In the genomic region with DNA sequence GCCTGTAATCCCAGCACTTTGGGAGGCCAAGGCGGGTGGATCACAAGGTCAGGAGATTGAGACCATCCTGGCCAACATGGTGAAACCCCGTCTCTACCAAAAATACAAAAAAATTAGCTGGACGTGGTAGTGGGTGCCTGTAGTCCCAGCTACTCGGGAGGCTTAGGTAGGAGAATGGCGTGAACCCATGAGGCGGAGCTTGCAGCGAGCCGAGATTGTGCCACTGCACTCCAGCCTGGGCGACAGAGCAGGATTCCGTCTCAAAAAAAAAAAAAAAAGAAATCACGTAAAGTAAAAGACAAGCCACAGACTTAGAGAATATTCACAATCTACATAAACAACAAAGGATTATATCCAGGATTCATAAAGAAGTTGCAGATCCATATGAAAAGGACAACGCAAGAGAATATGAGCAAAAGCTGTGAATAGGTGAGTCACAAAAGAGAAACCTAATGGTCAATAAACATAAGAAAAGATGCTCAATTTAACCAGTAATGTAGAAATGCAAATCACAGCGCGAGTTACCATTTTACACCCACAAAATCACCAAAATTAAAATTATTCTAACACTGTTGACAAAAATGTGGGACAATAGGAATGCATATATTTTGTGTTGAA, we compare ENCODE assay signal across 9 cellular contexts. TPM values are rescaled to one million over a fixed set of nuclear protein-coding genes. Genes with fewer than 3 reads are reported as not detected.
DNase-seq lines count a peak whose midpoint lies in the region; ATAC-seq, FAIRE-seq and TF ChIP-seq lines count a peak whose summit lies in the region.
"Not testable (repeated sequence)": the region's sequence is repeated elsewhere in the genome, so short reads cannot be mapped to it uniquely, and the experiment has no call there.
"Had no signal": no experiment of that assay in that cellular context is flagged by ENCODE, and none has a peak within 500 bp of the region (broad histone marks: within the 10 kb centered on the region; RNA-seq: fewer than 3 reads in every experiment).

No MANE protein-coding gene starts in this region.

- not testable (repeated sequence) for H3K9me2 ChIP-seq in GM23338 (ENCODE audit: insufficient read depth)

- H3K27ac Mint-ChIP-seq in GM23338 (peak overlapping the region; percentile 68), WTC11 (peak overlapping the region; percentile 71; the same call in 1 of the 2 replicates)

- H4K5ac ChIP-seq in H1 (ENCODE audit: insufficient read length, low read depth, low read length), result not testable (repeated sequence)

- H2AK5ac ChIP-seq in H1 (ENCODE audit: low read depth, low read length), result not testable (repeated sequence)

- not testable (repeated sequence) for H3K79me2 ChIP-seq in GM23338 (replicated peaks; ENCODE audit: insufficient read depth); H1 (ENCODE audit: control insufficient read depth in 1 of 2, insufficient read depth in 2 of 2, low read length in 2 of 2)

- not testable (repeated sequence) for H3K4ac ChIP-seq in H1 (replicated peaks; ENCODE audit: insufficient read length, low read depth, low read length)

- H3K23ac ChIP-seq in H1 (ENCODE audit: insufficient read length), result not testable (repeated sequence)

- H3K18ac ChIP-seq in H1 (ENCODE audit: extremely low read depth, low read length), result not testable (repeated sequence)

- H3K9me3 ChIP-seq in HAP-1; HUES6 (ENCODE audit: control insufficient read depth, insufficient read depth, low read depth, low read length); H1 (ENCODE audit: insufficient read depth in 2 of 2, low read depth in 1 of 2, low read length in 1 of 2); iPS-20b (ENCODE audit: insufficient read depth, low read depth, low read length); testis: not testable (repeated sequence)

- TF ChIP-seq EP300 in H1 (IDR thresholded peaks at IDR 0.05; ENCODE audit: borderline replicate concordance in 1 of 2, low read depth in 2 of 2, low read length in 2 of 2), result not testable (repeated sequence)

- not testable (repeated sequence) for H2AFZ ChIP-seq in GM23338; H1 (ENCODE audit: low read length)

- H4K20me1 ChIP-seq in GM23338 (replicated peaks; ENCODE audit: insufficient read depth); H1 (replicated peaks in 1 of 2; ENCODE audit: control insufficient read depth in 1 of 2, insufficient read depth in 2 of 2, low read length in 2 of 2): not testable (repeated sequence)

- H3K36me3 Mint-ChIP-seq in GM23338 (ENCODE audit: low read depth); WTC11: not testable (repeated sequence)

- in situ Hi-C loops in HAP-1 (cut with MboI; ENCODE audit: low sequenced_read_pairs), result not testable (repeated sequence)

- not testable (repeated sequence) for TF ChIP-seq RAD21 in H1 (IDR thresholded peaks at IDR 0.05 in 1 of 2, conservative IDR thresholded peaks at IDR 0.05 in 1 of 2; ENCODE audit: low read depth in 2 of 2, low read length in 2 of 2)

- not testable (repeated sequence) for H4K8ac ChIP-seq in H1 (ENCODE audit: extremely low read depth, insufficient read depth, low read length)

- H3K9me3 Mint-ChIP-seq in GM23338, WTC11: not testable (repeated sequence)

- not testable (repeated sequence) for H2BK20ac ChIP-seq in H1 (ENCODE audit: low read length)

- FAIRE-seq in H1 (lab: Jason Lieb, UNC), result not testable (repeated sequence)

- not testable (repeated sequence) for H3K79me1 ChIP-seq in H1 (ENCODE audit: low read depth, low read length)

- TF ChIP-seq POLR2A in H1 (IDR thresholded peaks at IDR 0.05; ENCODE audit: control extremely low read depth in 1 of 2, low read depth in 2 of 2, low read length in 2 of 2); testis (IDR thresholded peaks at IDR 0.05): not testable (repeated sequence)

- not testable (repeated sequence) for H3K27ac ChIP-seq in GM23338 (ENCODE audit: low read depth); H1 (ENCODE audit: low read depth, low read length); iPS-20b (ENCODE audit: low read length); testis
- H3K27ac ChIP-seq in HUES6 (ENCODE audit: low read depth, low read length), result peak overlapping the region; percentile 74

- not testable (repeated sequence) for H3K9ac ChIP-seq in HUES6 (ENCODE audit: low read length); H1 (replicated peaks in 1 of 4; ENCODE audit: extremely low read depth in 1 of 4, low read depth in 3 of 4, low read length in 3 of 4)
- H3K9ac ChIP-seq in iPS-20b (ENCODE audit: low read depth, low read length), result peak overlapping the region; percentile 14; the same call in 1 of the 2 replicates

- H2BK15ac ChIP-seq in H1 (ENCODE audit: low read length), result not testable (repeated sequence)

- H4K91ac ChIP-seq in H1 (replicated peaks; ENCODE audit: insufficient read length, low read length), result not testable (repeated sequence)

- intact Hi-C loops in cardiac septum (cut with DNase I); testis (cut with DNase I; ENCODE audit: low total_unique reads): not testable (repeated sequence)

- H3K27me3 ChIP-seq in GM23338 (ENCODE audit: insufficient read depth); HAP-1 (ENCODE audit: low read depth); HUES6 (ENCODE audit: control insufficient read depth, insufficient read depth, low read length); H1 (replicated peaks in 1 of 4; ENCODE audit: control insufficient read depth in 3 of 4, extremely low read depth in 1 of 4, insufficient read depth in 3 of 4, low read length in 3 of 4); iPS-20b (ENCODE audit: insufficient read depth, low read length); testis: not testable (repeated sequence)

- H3K23me2 ChIP-seq in H1 (ENCODE audit: low read depth, low read length), result not testable (repeated sequence)

- H3K27me3 Mint-ChIP-seq in GM23338 (ENCODE audit: insufficient read depth, low read depth, poor library complexity), result not testable (repeated sequence)
- peaks cover 27% of the 10 kb centered on the region for H3K27me3 Mint-ChIP-seq in WTC11 (ENCODE audit: low read depth)

- H3K4me1 ChIP-seq in GM23338 (ENCODE audit: insufficient read depth) (peaks cover 20% of the 10 kb centered on the region), HAP-1 (peaks cover 16% of the 10 kb centered on the region), HUES6 (ENCODE audit: control insufficient read depth, insufficient read depth, low read length) (peaks cover 16% of the 10 kb centered on the region), H1 (replicated peaks in 1 of 4; ENCODE audit: control insufficient read depth in 3 of 4, insufficient read depth in 4 of 4, low read length in 3 of 4) (peaks cover 0 to 11% (median 2%) of the 10 kb centered on the region in 4 experiments; a peak in 2 of 7 replicates), iPS-20b (ENCODE audit: insufficient read depth, low read length) (peaks cover 12% of the 10 kb centered on the region; the same call in 1 of the 2 replicates)
- not testable (repeated sequence) for H3K4me1 ChIP-seq in testis

- 17% methylated on average over 11 of the region's 14 CpGs; no CpG with 5 or more reads in 1 of the 2 experiments for WGBS in H1 (ENCODE audit: extremely low coverage in 1 of 2, insufficient coverage in 1 of 2, insufficient read length in 1 of 2, insufficient replicate concordance in 2 of 2, low coverage in 1 of 2, low lambda C conversion rate in 2 of 2, missing lambda C conversion rate in 1 of 2), 2 experiments
- 56 to 57% methylated on average over 14 of the region's 14 CpGs for WGBS in testis, 2 donors

- H3K4me3 Mint-ChIP-seq in GM23338 (peak overlapping the region; percentile 42), WTC11 (peak overlapping the region; percentile 59)

- H3K4me1 Mint-ChIP-seq in GM23338, result peaks cover 15% of the 10 kb centered on the region
- peaks cover 21% of the 10 kb centered on the region for H3K4me1 Mint-ChIP-seq in WTC11

- H3K14ac ChIP-seq in H1 (ENCODE audit: insufficient read length), result not testable (repeated sequence)

- H3K56ac ChIP-seq in H1 (replicated peaks; ENCODE audit: insufficient read length, low read depth, low read length), result not testable (repeated sequence)

- POLR2A ChIA-PET in WTC11 (lab: Charles Lee), result not testable (repeated sequence)
- POLR2A ChIA-PET in H1 (lab: Charles Lee; ENCODE audit: partially characterized antibody), result interaction anchor here (3.2 kb wide), 1 partner anchor 45 kb away, joined by 10 read pairs; a partner anchor contains a TSS

- not testable (repeated sequence) for H3F3A ChIP-seq in GM23338 (replicated peaks; ENCODE audit: low read depth)

- not testable (repeated sequence) for H2BK12ac ChIP-seq in H1 (ENCODE audit: low read depth, low read length)

- ATAC-seq in GM23338, result peak; percentile 57; the same call in 2 of the 3 replicates
- peak; percentile 18; the same call in 1 of the 2 replicates for ATAC-seq in WTC11

- H3K4me3 ChIP-seq in GM23338 (peak overlapping the region; percentile 30), HUES6 (ENCODE audit: low read depth, low read length) (peak overlapping the region; percentile 48), H1 (ENCODE audit: extremely low read depth in 1 of 4, insufficient read depth in 2 of 4, low read depth in 3 of 4, low read length in 4 of 4) (peak overlapping the region in 1 of 4 experiments; percentile 38; a peak in 3 of 8 replicates), iPS-20b (ENCODE audit: low read length) (peak overlapping the region; percentile 15)
- H3K4me3 ChIP-seq in HAP-1, testis: not testable (repeated sequence)

- not testable (repeated sequence) for H3K36me3 ChIP-seq in GM23338 (ENCODE audit: insufficient read depth); HAP-1 (replicated peaks); HUES6 (ENCODE audit: control insufficient read depth, insufficient read depth, low read length); H1 (ENCODE audit: control insufficient read depth in 2 of 4, insufficient read depth in 4 of 4, low read length in 3 of 4); iPS-20b (ENCODE audit: insufficient read depth, low read depth, low read length); testis (ENCODE audit: low read depth, missing control alignments)

- not testable (repeated sequence) for H2BK5ac ChIP-seq in H1 (ENCODE audit: low read depth, low read length)

- DNase-seq in GM23338 (ENCODE audit: low spot score); WTC11 (ENCODE audit: low spot score); H1 (ENCODE audit: low read depth in 1 of 2, low spot score in 2 of 2): not testable (repeated sequence)
- DNase-seq in HAP-1 (ENCODE audit: low spot score in 2 of 2), result peak; percentile 65 to 99
- DNase-seq in cardiac septum (ENCODE audit: low spot score), result peak; percentile 9
- peak; percentile 3 for DNase-seq in testis

- peak overlapping the region; percentile 33 for H3K4me2 ChIP-seq in GM23338
- H3K4me2 ChIP-seq in H1 (ENCODE audit: insufficient read depth in 1 of 2, low read depth in 2 of 2, low read length in 2 of 2), result peak overlapping the region; percentile 1 to 55; a peak in 3 of 4 replicates

- H2BK120ac ChIP-seq in H1 (replicated peaks; ENCODE audit: low read depth, low read length), result not testable (repeated sequence)

- CTCF ChIA-PET in WTC11 (lab: Charles Lee), result interaction anchor here (0.6 to 2.4 kb wide), 11 partner anchors 9 to 293 kb away, joined by 3 to 31 read pairs (median 3); a partner anchor contains a TSS
- CTCF ChIA-PET in H1 (lab: Charles Lee; ENCODE audit: partially characterized antibody), result interaction anchor here (0.6 to 1.8 kb wide), 8 partner anchors 9 to 236 kb away, joined by 3 to 7 read pairs (median 4); no protein-coding TSS in a partner anchor

- TF ChIP-seq CTCF in GM23338 (conservative IDR thresholded peaks at IDR 0.05; ENCODE audit: low read depth in 2 of 2); WTC11 (IDR thresholded peaks at IDR 0.05); H1 (IDR thresholded peaks at IDR 0.05; ENCODE audit: control extremely low read depth in 1 of 3, insufficient read depth in 1 of 3, low read depth in 1 of 3, low read length in 3 of 3); testis (IDR thresholded peaks at IDR 0.05): not testable (repeated sequence)

RNA-seq across cellular contexts. Expression of a gene that starts 18.3 kb away (rescaled TPM):
- 8.0 and 16.0 TPM in 2 replicates for total RNA-seq in GM23338 (2014; rRNA removed; shearing (Covaris generic))
- polyA plus RNA-seq in GM23338 (2016; fragmentation: Nextera tagmentation; extraction: Ambion mirVana) (6.4 and 8.3 TPM in 2 replicates), H1 (2011; rRNA removed) (16.4 and 26.0 TPM in 2 replicates), testis (ENCODE audit: insufficient read depth, low read depth, low replicate concordance) (60.2 TPM)
- total RNA-seq in WTC11 (2021) (26.6 to 30.2 TPM (median 27.8 TPM) in 3 replicates), cardiac septum (24.5 TPM), testis (10 to 100 TPM; 36.2 to 38.0 TPM)
- 26.0 and 27.4 TPM in 2 replicates for total RNA-seq in H1 (2021; fragmentation: NEBNext Ultra II Directional; extraction: Animal tissue kit (Norgen Biotek cat#: 25700))
- 21.6 TPM for polyA plus RNA-seq in H1 (2011; cell fraction: cytosol; rRNA removed)
- 47.7 TPM for polyA plus RNA-seq in H1 (2011; cell fraction: nucleus; rRNA removed)
- 28.0 to 35.2 TPM (median 32.1 TPM) in 4 replicates for polyA plus RNA-seq in H1 (2012, experiment 1 of 2)
- 17.7 TPM for polyA plus RNA-seq in H1 (2012, experiment 2 of 2)
- polyA plus RNA-seq in H1 (2013, experiment 1 of 2), result 20.9 TPM
- polyA plus RNA-seq in H1 (2013, experiment 2 of 2), result 20.0 TPM
- 12.0 and 14.3 TPM in 2 replicates for polyA minus RNA-seq in H1 (2011; rRNA and poly(A)+ RNA removed)
- 9.2 TPM for polyA minus RNA-seq in H1 (2011; cell fraction: cytosol; rRNA and poly(A)+ RNA removed)
- polyA minus RNA-seq in H1 (2011; cell fraction: nucleus; rRNA and poly(A)+ RNA removed), result 6.3 TPM

RNA-seq across cellular contexts. Expression of a gene that starts 22.2 kb away (rescaled TPM):
- total RNA-seq in GM23338 (2014; rRNA removed; shearing (Covaris generic)), result 8.9 and 16.0 TPM in 2 replicates
- polyA plus RNA-seq in GM23338 (2016; fragmentation: Nextera tagmentation; extraction: Ambion mirVana), result 4.3 and 5.6 TPM in 2 replicates
- 7.3 to 8.1 TPM (median 7.7 TPM) in 3 replicates for total RNA-seq in WTC11 (2021)
- total RNA-seq in H1 (2021; fragmentation: NEBNext Ultra II Directional; extraction: Animal tissue kit (Norgen Biotek cat#: 25700)), result 3.3 and 3.6 TPM in 2 replicates
- 17.1 and 22.0 TPM in 2 replicates for polyA plus RNA-seq in H1 (2011; rRNA removed)
- polyA plus RNA-seq in H1 (2011; cell fraction: cytosol; rRNA removed), result 19.1 TPM
- 14.9 TPM for polyA plus RNA-seq in H1 (2011; cell fraction: nucleus; rRNA removed)
- 5.5 to 9.2 TPM (median 7.1 TPM) in 4 replicates for polyA plus RNA-seq in H1 (2012, experiment 1 of 2)
- polyA plus RNA-seq in H1 (2012, experiment 2 of 2), result 10.3 TPM
- polyA plus RNA-seq in H1 (2013, experiment 1 of 2), result 4.2 TPM
- 4.5 TPM for polyA plus RNA-seq in H1 (2013, experiment 2 of 2)
- polyA minus RNA-seq in H1 (2011; rRNA and poly(A)+ RNA removed), result 4.1 and 4.2 TPM in 2 replicates
- 4.0 TPM for polyA minus RNA-seq in H1 (2011; cell fraction: cytosol; rRNA and poly(A)+ RNA removed)
- 4.2 TPM for polyA minus RNA-seq in H1 (2011; cell fraction: nucleus; rRNA and poly(A)+ RNA removed)
- total RNA-seq in cardiac septum, result 9.9 TPM
- total RNA-seq in testis, result 10 to 100 TPM; 25.4 to 26.3 TPM
- 11.2 TPM for polyA plus RNA-seq in testis (ENCODE audit: insufficient read depth, low read depth, low replicate concordance)
- total RNA-seq: A172 had no signal

RNA-seq across cellular contexts. Expression of a gene that starts 25.9 kb away (rescaled TPM):
- 75.9 and 79.9 TPM in 2 replicates for total RNA-seq in GM23338 (2014; rRNA removed; shearing (Covaris generic))
- polyA plus RNA-seq in GM23338 (2016; fragmentation: Nextera tagmentation; extraction: Ambion mirVana) (9.0 and 9.2 TPM in 2 replicates), H1 (2011; rRNA removed) (63.3 and 70.2 TPM in 2 replicates), testis (ENCODE audit: insufficient read depth, low read depth, low replicate concordance) (87.7 TPM)
- total RNA-seq in WTC11 (2021) (131 to 163 TPM (median 134 TPM) in 3 replicates), cardiac septum (62.4 TPM), testis (10 to 100 TPM; 79.1 to 85.7 TPM)
- total RNA-seq in H1 (2021; fragmentation: NEBNext Ultra II Directional; extraction: Animal tissue kit (Norgen Biotek cat#: 25700)), result 120 and 123 TPM in 2 replicates
- polyA plus RNA-seq in H1 (2011; cell fraction: cytosol; rRNA removed), result 82.9 TPM
- polyA plus RNA-seq in H1 (2011; cell fraction: nucleus; rRNA removed), result 75.8 TPM
- polyA plus RNA-seq in H1 (2012, experiment 1 of 2), result 144 to 176 TPM (median 153 TPM) in 4 replicates
- 57.8 TPM for polyA plus RNA-seq in H1 (2012, experiment 2 of 2)
- 66.7 TPM for polyA plus RNA-seq in H1 (2013, experiment 1 of 2)
- 81.1 TPM for polyA plus RNA-seq in H1 (2013, experiment 2 of 2)
- 86.6 and 90.3 TPM in 2 replicates for polyA minus RNA-seq in H1 (2011; rRNA and poly(A)+ RNA removed)
- polyA minus RNA-seq in H1 (2011; cell fraction: cytosol; rRNA and poly(A)+ RNA removed), result 34.1 TPM
- polyA minus RNA-seq in H1 (2011; cell fraction: nucleus; rRNA and poly(A)+ RNA removed), result 29.8 TPM

RNA-seq across cellular contexts. Expression of a gene that starts 26.1 kb away (rescaled TPM):
- total RNA-seq in GM23338 (2014; rRNA removed; shearing (Covaris generic)), result 11.3 and 11.6 TPM in 2 replicates
- polyA plus RNA-seq in GM23338 (2016; fragmentation: Nextera tagmentation; extraction: Ambion mirVana) (6.7 and 6.9 TPM in 2 replicates), H1 (2011; rRNA removed) (13.0 and 13.9 TPM in 2 replicates), testis (ENCODE audit: insufficient read depth, low read depth, low replicate concordance) (45.2 TPM)
- total RNA-seq in WTC11 (2021) (21.5 to 24.5 TPM (median 23.3 TPM) in 3 replicates), cardiac septum (33.5 TPM), testis (10 to 100 TPM; 42.9 to 47.3 TPM)
- 17.8 and 18.1 TPM in 2 replicates for total RNA-seq in H1 (2021; fragmentation: NEBNext Ultra II Directional; extraction: Animal tissue kit (Norgen Biotek cat#: 25700))
- polyA plus RNA-seq in H1 (2011; cell fraction: cytosol; rRNA removed), result 16.9 TPM
- 66.2 TPM for polyA plus RNA-seq in H1 (2011; cell fraction: nucleus; rRNA removed)
- polyA plus RNA-seq in H1 (2012, experiment 1 of 2), result 19.8 to 22.9 TPM (median 20.3 TPM) in 4 replicates
- polyA plus RNA-seq in H1 (2012, experiment 2 of 2), result 16.5 TPM
- polyA plus RNA-seq in H1 (2013, experiment 1 of 2), result 10.0 TPM
- 8.4 TPM for polyA plus RNA-seq in H1 (2013, experiment 2 of 2)
- polyA minus RNA-seq in H1 (2011; rRNA and poly(A)+ RNA removed), result 21.1 and 23.4 TPM in 2 replicates
- polyA minus RNA-seq in H1 (2011; cell fraction: cytosol; rRNA and poly(A)+ RNA removed), result 12.0 TPM
- 18.4 TPM for polyA minus RNA-seq in H1 (2011; cell fraction: nucleus; rRNA and poly(A)+ RNA removed)

RNA-seq across cellular contexts. Expression of a gene that starts 34.3 kb away (rescaled TPM):
- 1.3 and 2.7 TPM in 2 replicates for total RNA-seq in GM23338 (2014; rRNA removed; shearing (Covaris generic))
- 1.6 and 2.2 TPM in 2 replicates for polyA plus RNA-seq in GM23338 (2016; fragmentation: Nextera tagmentation; extraction: Ambion mirVana)
- 3.0 to 4.4 TPM (median 3.7 TPM) in 3 replicates for total RNA-seq in WTC11 (2021)
- total RNA-seq in H1 (2021; fragmentation: NEBNext Ultra II Directional; extraction: Animal tissue kit (Norgen Biotek cat#: 25700)), result 2.8 and 3.5 TPM in 2 replicates
- 3.8 and 4.7 TPM in 2 replicates for polyA plus RNA-seq in H1 (2011; rRNA removed)
- 3.6 TPM for polyA plus RNA-seq in H1 (2011; cell fraction: cytosol; rRNA removed)
- polyA plus RNA-seq in H1 (2011; cell fraction: nucleus; rRNA removed), result 35.4 TPM
- polyA plus RNA-seq in H1 (2012, experiment 1 of 2), result 3.6 to 5.4 TPM (median 4.7 TPM) in 4 replicates
- polyA plus RNA-seq in H1 (2012, experiment 2 of 2), result 2.6 TPM
- polyA plus RNA-seq in H1 (2013, experiment 1 of 2), result 3.4 TPM
- 3.2 TPM for polyA plus RNA-seq in H1 (2013, experiment 2 of 2)
- 1.8 and 2.2 TPM in 2 replicates for polyA minus RNA-seq in H1 (2011; rRNA and poly(A)+ RNA removed)
- polyA minus RNA-seq in H1 (2011; cell fraction: cytosol; rRNA and poly(A)+ RNA removed), result 0.59 TPM
- polyA minus RNA-seq in H1 (2011; cell fraction: nucleus; rRNA and poly(A)+ RNA removed), result 3.3 TPM
- total RNA-seq in cardiac septum, result 1.7 TPM
- 1 to 10 TPM; 8.6 to 8.8 TPM for total RNA-seq in testis
- 8.2 TPM for polyA plus RNA-seq in testis (ENCODE audit: insufficient read depth, low read depth, low replicate concordance)
